Comparison of ENCODE assay signal across 10 cellular contexts in genomic region chr16:81695431-81695890, GRCh38.
DNase-seq lines count a peak whose midpoint lies in the region; ATAC-seq and TF ChIP-seq lines count a peak whose summit lies in the region.
"Had no signal": no experiment of that assay in that cellular context is flagged by ENCODE, and none has a peak within 500 bp of the region (broad histone marks: within the 10 kb centered on the region; RNA-seq: fewer than 3 reads in every experiment).

No MANE protein-coding gene starts in this region.

- TF ChIP-seq CTCF in activated CD8-positive, alpha-beta T cell treated with anti-CD3 and anti-CD28 coated beads for 36 hours (IDR thresholded peaks at IDR 0.05), result no peak
- TF ChIP-seq CTCF in breast epithelium (IDR thresholded peaks at IDR 0.05) (no peak), left lung (IDR thresholded peaks at IDR 0.05) (no peak)

- peaks cover 5% of the 10 kb centered on the region for H3K4me1 Mint-ChIP-seq in activated CD8-positive, alpha-beta T cell treated with anti-CD3 and anti-CD28 coated beads, Interleukin-2, amount 10 ng/mL, durations not matched to agents 7 days and 5 days (ENCODE audit: low read depth)
- no peaks in the 10 kb centered on the region for H3K4me1 Mint-ChIP-seq in activated CD8-positive, alpha-beta T cell treated with anti-CD3 and anti-CD28 coated beads for 36 hours (ENCODE audit: low read depth)
- peaks cover 6% of the 10 kb centered on the region for H3K4me1 Mint-ChIP-seq in stimulated activated memory B cell treated with anti-CD40 and anti-IgM and Interleukin-4, amounts not matched to agents 10 μg/mL and 1 μg/mL and 100 μg/mL, for 72 hours
- H3K4me1 Mint-ChIP-seq in activated CD4-positive, alpha-beta T cell treated with anti-CD3 and anti-CD28 coated beads, Interleukin-2, amount 10 ng/mL, durations not matched to agents 7 days and 5 days, result no peaks in the 10 kb centered on the region

- H3K9me3 ChIP-seq in breast epithelium (no peaks in the 10 kb centered on the region), left lung (no peaks in the 10 kb centered on the region)

- intact Hi-C loops in activated CD8-positive, alpha-beta T cell treated with anti-CD3 and anti-CD28 coated beads for 36 hours (cut with micrococcal nuclease), result no loop called here
- intact Hi-C loops in breast epithelium (cut with DNase I; ENCODE audit: low total_unique reads) (no loop called here), left lung (cut with DNase I) (no loop called here)

- H3K27ac Mint-ChIP-seq in activated CD8-positive, alpha-beta T cell treated with anti-CD3 and anti-CD28 coated beads, Interleukin-2, amount 10 ng/mL, durations not matched to agents 7 days and 5 days, result peak overlapping the region; percentile 60
- no peak overlapping the region for H3K27ac Mint-ChIP-seq in activated CD8-positive, alpha-beta T cell treated with anti-CD3 and anti-CD28 coated beads for 36 hours
- peak overlapping the region; percentile 13 for H3K27ac Mint-ChIP-seq in stimulated activated memory B cell treated with anti-CD40 and anti-IgM and Interleukin-4, amounts not matched to agents 10 μg/mL and 1 μg/mL and 100 μg/mL, for 72 hours
- H3K27ac Mint-ChIP-seq in activated CD4-positive, alpha-beta T cell treated with anti-CD3 and anti-CD28 coated beads, Interleukin-2, amount 10 ng/mL, durations not matched to agents 7 days and 5 days, result no peak overlapping the region

- no peak overlapping the region for H3K4me3 ChIP-seq in breast epithelium
- H3K4me3 ChIP-seq in left lung, result no peak overlapping the region

- no peaks in the 10 kb centered on the region for H3K27me3 Mint-ChIP-seq in activated CD8-positive, alpha-beta T cell treated with anti-CD3 and anti-CD28 coated beads, Interleukin-2, amount 10 ng/mL, durations not matched to agents 7 days and 5 days (ENCODE audit: low read depth)
- H3K27me3 Mint-ChIP-seq in activated CD8-positive, alpha-beta T cell treated with anti-CD3 and anti-CD28 coated beads for 36 hours, result no peaks in the 10 kb centered on the region
- H3K27me3 Mint-ChIP-seq in stimulated activated memory B cell treated with anti-CD40 and anti-IgM and Interleukin-4, amounts not matched to agents 10 μg/mL and 1 μg/mL and 100 μg/mL, for 72 hours, result no peaks in the 10 kb centered on the region
- no peaks in the 10 kb centered on the region for H3K27me3 Mint-ChIP-seq in activated CD4-positive, alpha-beta T cell treated with anti-CD3 and anti-CD28 coated beads, Interleukin-2, amount 10 ng/mL, durations not matched to agents 7 days and 5 days

- peak overlapping the region; percentile 58 to 72 for H3K27ac ChIP-seq in breast epithelium
- peak overlapping the region; percentile 29 to 30 for H3K27ac ChIP-seq in left lung

- H3K36me3 ChIP-seq in breast epithelium, result no peaks in the 10 kb centered on the region
- H3K36me3 ChIP-seq in left lung, result peaks cover 2 to 91% of the 10 kb centered on the region in 2 donors

- no peak for TF ChIP-seq POLR2A in breast epithelium (IDR thresholded peaks at IDR 0.05)

- POLR2A ChIA-PET in activated CD8-positive, alpha-beta T cell treated with anti-CD3 and anti-CD28 coated beads, Interleukin-2, amount 10 ng/mL, durations not matched to agents 7 days and 5 days (lab: Charles Lee), result no interaction called here
- POLR2A ChIA-PET in activated CD8-positive, alpha-beta T cell treated with anti-CD3 and anti-CD28 coated beads for 36 hours (lab: Charles Lee), result interaction anchor here (0.7 kb wide), 1 partner anchor 62 kb away, joined by 3 read pairs; no protein-coding TSS in a partner anchor
- POLR2A ChIA-PET in activated CD4-positive, alpha-beta T cell treated with anti-CD3 and anti-CD28 coated beads, Interleukin-2, amount 10 ng/mL, durations not matched to agents 7 days and 5 days (lab: Charles Lee), result no interaction called here

- no peak overlapping the region for H3K4me3 Mint-ChIP-seq in activated CD8-positive, alpha-beta T cell treated with anti-CD3 and anti-CD28 coated beads, Interleukin-2, amount 10 ng/mL, durations not matched to agents 7 days and 5 days
- H3K4me3 Mint-ChIP-seq in activated CD8-positive, alpha-beta T cell treated with anti-CD3 and anti-CD28 coated beads for 36 hours, result no peak overlapping the region
- no peak overlapping the region for H3K4me3 Mint-ChIP-seq in stimulated activated memory B cell treated with anti-CD40 and anti-IgM and Interleukin-4, amounts not matched to agents 10 μg/mL and 1 μg/mL and 100 μg/mL, for 72 hours
- H3K4me3 Mint-ChIP-seq in activated CD4-positive, alpha-beta T cell treated with anti-CD3 and anti-CD28 coated beads, Interleukin-2, amount 10 ng/mL, durations not matched to agents 7 days and 5 days, result no peak overlapping the region

- no peaks in the 10 kb centered on the region for H3K9me3 Mint-ChIP-seq in activated CD8-positive, alpha-beta T cell treated with anti-CD3 and anti-CD28 coated beads, Interleukin-2, amount 10 ng/mL, durations not matched to agents 7 days and 5 days (ENCODE audit: insufficient read depth)
- no peaks in the 10 kb centered on the region for H3K9me3 Mint-ChIP-seq in activated CD8-positive, alpha-beta T cell treated with anti-CD3 and anti-CD28 coated beads for 36 hours
- H3K9me3 Mint-ChIP-seq in stimulated activated memory B cell treated with anti-CD40 and anti-IgM and Interleukin-4, amounts not matched to agents 10 μg/mL and 1 μg/mL and 100 μg/mL, for 72 hours, result no peaks in the 10 kb centered on the region
- no peaks in the 10 kb centered on the region for H3K9me3 Mint-ChIP-seq in activated CD4-positive, alpha-beta T cell treated with anti-CD3 and anti-CD28 coated beads, Interleukin-2, amount 10 ng/mL, durations not matched to agents 7 days and 5 days

- no peak for ATAC-seq in activated CD8-positive, alpha-beta T cell treated with anti-CD3 and anti-CD28 coated beads, Interleukin-2, amount 10 ng/mL, durations not matched to agents 7 days and 5 days
- no peak for ATAC-seq in activated CD8-positive, alpha-beta T cell treated with anti-CD3 and anti-CD28 coated beads for 36 hours
- no peak for ATAC-seq in left lung
- ATAC-seq in stimulated activated memory B cell treated with anti-CD40 and anti-IgM and Interleukin-4, amounts not matched to agents 10 μg/mL and 1 μg/mL and 100 μg/mL, for 72 hours, result no peak

- H3K4me1 ChIP-seq in breast epithelium (no peaks in the 10 kb centered on the region), left lung (peaks cover 4 to 22% of the 10 kb centered on the region in 2 donors)

- no peak for DNase-seq in activated CD8-positive, alpha-beta T cell treated with anti-CD3 and anti-CD28 coated beads, Interleukin-2, amount 10 ng/mL, durations not matched to agents 7 days and 5 days
- no peak for DNase-seq in activated CD8-positive, alpha-beta T cell treated with anti-CD3 and anti-CD28 coated beads for 36 hours
- peak in 1 of 2 donors; percentile 76 for DNase-seq in breast epithelium (ENCODE audit: low spot score in 2 of 2)
- no peak for DNase-seq in left lung
- no peak for DNase-seq in NCI-H748 treated with DMSO at 0.1 percent for 48 hours (lab: John Stamatoyannopoulos, UW)
- DNase-seq in activated CD4-positive, alpha-beta T cell treated with anti-CD3 and anti-CD28 coated beads, Interleukin-2, amount 10 ng/mL, durations not matched to agents 7 days and 5 days, result no peak
- DNase-seq in glomerular visceral epithelial cell (ENCODE audit: extremely low spot score), result no peak
- DNase-seq: EL, GOT3 had no signal

- CTCF ChIA-PET in activated CD8-positive, alpha-beta T cell treated with anti-CD3 and anti-CD28 coated beads, Interleukin-2, amount 10 ng/mL, durations not matched to agents 7 days and 5 days (lab: Charles Lee), result interaction anchor here (0.9 to 3.4 kb wide), 3 partner anchors 35 to 292 kb away, joined by 3 to 27 read pairs (median 12); no protein-coding TSS in a partner anchor
- CTCF ChIA-PET in activated CD8-positive, alpha-beta T cell treated with anti-CD3 and anti-CD28 coated beads for 36 hours (lab: Charles Lee), result interaction anchor here (0.9 to 1.1 kb wide), 2 partner anchors 10 to 292 kb away, joined by 3 to 4 read pairs; no protein-coding TSS in a partner anchor
- CTCF ChIA-PET in activated CD4-positive, alpha-beta T cell treated with anti-CD3 and anti-CD28 coated beads, Interleukin-2, amount 10 ng/mL, durations not matched to agents 7 days and 5 days (lab: Charles Lee), result interaction anchor here (1.0 kb wide), 1 partner anchor 54 kb away, joined by 3 read pairs; no protein-coding TSS in a partner anchor

- H3K27me3 ChIP-seq in breast epithelium, result no peaks in the 10 kb centered on the region
- no peaks in the 10 kb centered on the region for H3K27me3 ChIP-seq in left lung

- peaks cover 40% of the 10 kb centered on the region for H3K36me3 Mint-ChIP-seq in activated CD8-positive, alpha-beta T cell treated with anti-CD3 and anti-CD28 coated beads, Interleukin-2, amount 10 ng/mL, durations not matched to agents 7 days and 5 days (ENCODE audit: low read depth)
- peaks cover 11% of the 10 kb centered on the region for H3K36me3 Mint-ChIP-seq in activated CD8-positive, alpha-beta T cell treated with anti-CD3 and anti-CD28 coated beads for 36 hours (ENCODE audit: low read depth)
- peaks cover 52% of the 10 kb centered on the region for H3K36me3 Mint-ChIP-seq in stimulated activated memory B cell treated with anti-CD40 and anti-IgM and Interleukin-4, amounts not matched to agents 10 μg/mL and 1 μg/mL and 100 μg/mL, for 72 hours
- H3K36me3 Mint-ChIP-seq in activated CD4-positive, alpha-beta T cell treated with anti-CD3 and anti-CD28 coated beads, Interleukin-2, amount 10 ng/mL, durations not matched to agents 7 days and 5 days (ENCODE audit: low read depth), result peaks cover 6% of the 10 kb centered on the region

Comparison
In these comparisons a context has a peak if more than half of its experiments do, and no peak if none do; other contexts are left out.
1. H3K27ac Mint-ChIP-seq: peak in activated CD8-positive, alpha-beta T cell treated with anti-CD3 and anti-CD28 coated beads, Interleukin-2, amount 10 ng/mL, durations not matched to agents 7 days and 5 days (single experiment) and stimulated activated memory B cell treated with anti-CD40 and anti-IgM and Interleukin-4, amounts not matched to agents 10 μg/mL and 1 μg/mL and 100 μg/mL, for 72 hours (single experiment); none in activated CD8-positive, alpha-beta T cell treated with anti-CD3 and anti-CD28 coated beads for 36 hours (single experiment) and activated CD4-positive, alpha-beta T cell treated with anti-CD3 and anti-CD28 coated beads, Interleukin-2, amount 10 ng/mL, durations not matched to agents 7 days and 5 days (single experiment).